1 cellular context compared by ENCODE assay signal in genomic region chr6:21005816-21006553, GRCh38.
TF ChIP-seq lines count a peak whose summit lies in the region.

No MANE protein-coding gene starts in this region.

TF ChIP-seq in SK-N-SH, 30 proteins besides CTCF, POLR2A, EP300 and RAD21:
- TF ChIP-seq RCOR1 (IDR thresholded peaks at IDR 0.05; ENCODE audit: low read length) (no peak; the same call in 1 of the 2 replicates), TCF12 (IDR thresholded peaks at IDR 0.05) (peak; percentile 88), TEAD4 (IDR thresholded peaks at IDR 0.05; ENCODE audit: borderline replicate concordance, insufficient read depth) (peak; percentile 69; the same call in 1 of the 2 replicates), PBX3 (IDR thresholded peaks at IDR 0.05) (peak; percentile 79), MAX (IDR thresholded peaks at IDR 0.05; ENCODE audit: low read depth) (no peak), TAF1 (IDR thresholded peaks at IDR 0.05; ENCODE audit: borderline replicate concordance, low read depth, low read length) (no peak), USF1 (IDR thresholded peaks at IDR 0.05; ENCODE audit: borderline replicate concordance, low read depth) (no peak), FOSL2 (IDR thresholded peaks at IDR 0.05; ENCODE audit: borderline replicate concordance, low read depth) (peak; percentile 98), YY1 (IDR thresholded peaks at IDR 0.05; ENCODE audit: low read depth) (no peak), GABPA (IDR thresholded peaks at IDR 0.05; ENCODE audit: low read depth) (no peak; the same call in 1 of the 2 replicates), SMC3 (IDR thresholded peaks at IDR 0.05; ENCODE audit: low read depth, low read length) (0 out of 2 replicates have a peak, but pooled peaks have one; percentile 8), CHD2 (IDR thresholded peaks at IDR 0.05; ENCODE audit: low read length, partially characterized antibody) (peak; percentile 18), JUND (IDR thresholded peaks at IDR 0.05) (peak; percentile 93), FOXM1 (IDR thresholded peaks at IDR 0.05; ENCODE audit: low read depth) (0 out of 2 replicates have a peak, but pooled peaks have one; percentile 27), MEF2A (IDR thresholded peaks at IDR 0.05; ENCODE audit: borderline replicate concordance, low read depth) (peak; percentile 48; the same call in 1 of the 2 replicates), SIN3A (IDR thresholded peaks at IDR 0.05; ENCODE audit: borderline replicate concordance, low read depth, low read length) (no peak), POLR2AphosphoS5 (IDR thresholded peaks at IDR 0.05; ENCODE audit: low read depth, low read length) (peak; percentile 65; the same call in 1 of the 2 replicates), EZH2phosphoT487 (IDR thresholded peaks at IDR 0.05; ENCODE audit: borderline replicate concordance, low read depth) (no peak), IRF3 (IDR thresholded peaks at IDR 0.05; ENCODE audit: low read depth, low read length) (no peak), ZBTB33 (IDR thresholded peaks at IDR 0.05; ENCODE audit: borderline replicate concordance, low read depth) (peak; percentile 50; the same call in 1 of the 2 replicates), RXRA (IDR thresholded peaks at IDR 0.05; ENCODE audit: borderline replicate concordance, low read depth) (peak; percentile 77), MXI1 (IDR thresholded peaks at IDR 0.05; ENCODE audit: low read depth, low read length) (no peak), NFIC (IDR thresholded peaks at IDR 0.05; ENCODE audit: borderline replicate concordance) (peak; percentile 94)
